In genomic region chr13:105336706-105337582, GRCh38 we compare ENCODE assay signal across 17 cellular contexts.
A peak's percentile ranks its signal among the peaks of the same experiment; 100 is the strongest.
DNase-seq lines count a peak whose midpoint lies in the region; ATAC-seq, FAIRE-seq and TF ChIP-seq lines count a peak whose summit lies in the region.
"Had no signal": no experiment of that assay in that cellular context is flagged by ENCODE, and none has a peak within 500 bp of the region (broad histone marks: within the 10 kb centered on the region; RNA-seq: fewer than 3 reads in every experiment).

No MANE protein-coding gene starts in this region.

- no peaks in the 10 kb centered on the region for H3K23me2 ChIP-seq in H1 (ENCODE audit: low read depth, low read length)

- H3K23ac ChIP-seq in H1 (ENCODE audit: insufficient read length), result no peak overlapping the region

- CTCF ChIA-PET in AG04449 (lab: Yijun Ruan, JAX), result no interaction called here
- CTCF ChIA-PET in H1 (lab: Charles Lee; ENCODE audit: partially characterized antibody), result interaction anchor here (0.8 to 1.0 kb wide), 2 partner anchors 9 to 60 kb away, joined by 3 read pairs; no protein-coding TSS in a partner anchor
- CTCF ChIA-PET in GM10248 (lab: Yijun Ruan, JAX), result interaction anchor here (1.1 to 5.2 kb wide), 2 partner anchors 7 to 12 kb away, joined by 3 to 21 read pairs; no protein-coding TSS in a partner anchor
- CTCF ChIA-PET in activated CD8-positive, alpha-beta T cell treated with anti-CD3 and anti-CD28 coated beads, Interleukin-2, amount 10 ng/mL, durations not matched to agents 7 days and 5 days (lab: Charles Lee), result no interaction called here

- H3K27ac Mint-ChIP-seq in activated CD8-positive, alpha-beta T cell treated with anti-CD3 and anti-CD28 coated beads, Interleukin-2, amount 10 ng/mL, durations not matched to agents 7 days and 5 days, result no peak overlapping the region
- H3K27ac Mint-ChIP-seq: activated CD8-positive, alpha-beta memory T cell treated with anti-CD3 and anti-CD28 coated beads, Interleukin-2, amount 10 ng/mL, durations not matched to agents 7 days and 5 days; stimulated activated naive CD8-positive, alpha-beta T cell treated with anti-CD3 and anti-CD28 coated beads, Interleukin-15, amount 100 ng/mL, for 72 hours had no signal

- H2BK15ac ChIP-seq in H1 (ENCODE audit: low read length), result no peak overlapping the region

- H3K4ac ChIP-seq in H1 (replicated peaks; ENCODE audit: insufficient read length, low read depth, low read length), result no peak overlapping the region

- TF ChIP-seq RAD21 in Ishikawa (IDR thresholded peaks at IDR 0.05; ENCODE audit: low read depth) (no peak), H1 (IDR thresholded peaks at IDR 0.05 in 1 of 2, conservative IDR thresholded peaks at IDR 0.05 in 1 of 2; ENCODE audit: low read depth in 2 of 2, low read length in 2 of 2) (no peak)

- H3K4me3 ChIP-seq in AG04449 (ENCODE audit: low read depth, low read length) (no peak overlapping the region), H1 (ENCODE audit: extremely low read depth in 1 of 4, insufficient read depth in 2 of 4, low read depth in 3 of 4, low read length in 4 of 4) (no peak overlapping the region), lower lobe of right lung (no peak overlapping the region)
- H3K4me3 ChIP-seq: adrenal gland, gastroesophageal sphincter, left ventricle myocardium inferior, ovary, upper lobe of right lung had no signal

- POLR2A ChIA-PET in AG04449 (lab: Yijun Ruan, JAX) (no interaction called here), H1 (lab: Charles Lee; ENCODE audit: partially characterized antibody) (no interaction called here), GM10248 (lab: Yijun Ruan, JAX) (no interaction called here)
- POLR2A ChIA-PET in activated CD8-positive, alpha-beta T cell treated with anti-CD3 and anti-CD28 coated beads, Interleukin-2, amount 10 ng/mL, durations not matched to agents 7 days and 5 days (lab: Charles Lee), result no interaction called here

- no peak overlapping the region for H2BK5ac ChIP-seq in H1 (ENCODE audit: low read depth, low read length)

- H3K56ac ChIP-seq in H1 (replicated peaks; ENCODE audit: insufficient read length, low read depth, low read length), result no peak overlapping the region

- no peaks in the 10 kb centered on the region for H3K9me3 Mint-ChIP-seq in activated CD8-positive, alpha-beta T cell treated with anti-CD3 and anti-CD28 coated beads, Interleukin-2, amount 10 ng/mL, durations not matched to agents 7 days and 5 days (ENCODE audit: insufficient read depth)
- H3K9me3 Mint-ChIP-seq: stimulated activated naive CD8-positive, alpha-beta T cell treated with anti-CD3 and anti-CD28 coated beads, Interleukin-15, amount 100 ng/mL, for 72 hours had no signal

- H3K36me3 ChIP-seq in H1 (ENCODE audit: control insufficient read depth in 2 of 4, insufficient read depth in 4 of 4, low read length in 3 of 4) (no peaks in the 10 kb centered on the region), lower lobe of right lung (no peaks in the 10 kb centered on the region)
- H3K36me3 ChIP-seq: adrenal gland, gastroesophageal sphincter, left ventricle myocardium inferior, ovary, upper lobe of right lung had no signal

- H4K8ac ChIP-seq in H1 (ENCODE audit: extremely low read depth, insufficient read depth, low read length), result no peak overlapping the region

- FAIRE-seq in H1 (lab: Jason Lieb, UNC), result no peak
- FAIRE-seq: RCC 7860 had no signal

- no peak overlapping the region for H2AK5ac ChIP-seq in H1 (ENCODE audit: low read depth, low read length)

- H3K14ac ChIP-seq in H1 (ENCODE audit: insufficient read length), result no peak overlapping the region

- H3K36me3 Mint-ChIP-seq in activated CD8-positive, alpha-beta T cell treated with anti-CD3 and anti-CD28 coated beads, Interleukin-2, amount 10 ng/mL, durations not matched to agents 7 days and 5 days (ENCODE audit: low read depth), result no peaks in the 10 kb centered on the region
- H3K36me3 Mint-ChIP-seq: activated CD8-positive, alpha-beta memory T cell treated with anti-CD3 and anti-CD28 coated beads, Interleukin-2, amount 10 ng/mL, durations not matched to agents 7 days and 5 days had no signal

- no peak overlapping the region for H2BK120ac ChIP-seq in H1 (replicated peaks; ENCODE audit: low read depth, low read length)

- ATAC-seq in lower lobe of right lung (no peak), GM19023 (IDR thresholded peaks at IDR 0.05; ENCODE audit: unreplicated experiment) (no peak)
- ATAC-seq in activated CD8-positive, alpha-beta T cell treated with anti-CD3 and anti-CD28 coated beads, Interleukin-2, amount 10 ng/mL, durations not matched to agents 7 days and 5 days, result no peak
- ATAC-seq: activated CD8-positive, alpha-beta memory T cell treated with anti-CD3 and anti-CD28 coated beads, Interleukin-2, amount 10 ng/mL, durations not matched to agents 7 days and 5 days; gastroesophageal sphincter; stimulated activated naive CD8-positive, alpha-beta T cell treated with anti-CD3 and anti-CD28 coated beads, Interleukin-15, amount 100 ng/mL, for 72 hours; upper lobe of right lung had no signal

- intact Hi-C loops in lower lobe of right lung (cut with DNase I), result no loop called here

- no peak overlapping the region for H3K27ac ChIP-seq in H1 (ENCODE audit: low read depth, low read length)
- no peak overlapping the region for H3K27ac ChIP-seq in lower lobe of right lung
- H3K27ac ChIP-seq: adrenal gland, gastroesophageal sphincter, left ventricle myocardium inferior, ovary, upper lobe of right lung had no signal

- no peaks in the 10 kb centered on the region for H3K27me3 Mint-ChIP-seq in activated CD8-positive, alpha-beta T cell treated with anti-CD3 and anti-CD28 coated beads, Interleukin-2, amount 10 ng/mL, durations not matched to agents 7 days and 5 days (ENCODE audit: low read depth)
- H3K27me3 Mint-ChIP-seq: activated CD8-positive, alpha-beta memory T cell treated with anti-CD3 and anti-CD28 coated beads, Interleukin-2, amount 10 ng/mL, durations not matched to agents 7 days and 5 days; stimulated activated naive CD8-positive, alpha-beta T cell treated with anti-CD3 and anti-CD28 coated beads, Interleukin-15, amount 100 ng/mL, for 72 hours had no signal

- no peaks in the 10 kb centered on the region for H3K79me2 ChIP-seq in H1 (ENCODE audit: control insufficient read depth in 1 of 2, insufficient read depth in 2 of 2, low read length in 2 of 2)

- no peak overlapping the region for H2BK20ac ChIP-seq in H1 (ENCODE audit: low read length)

- no peaks in the 10 kb centered on the region for H3K79me1 ChIP-seq in H1 (ENCODE audit: low read depth, low read length)

- no peak overlapping the region for H3K4me3 Mint-ChIP-seq in activated CD8-positive, alpha-beta T cell treated with anti-CD3 and anti-CD28 coated beads, Interleukin-2, amount 10 ng/mL, durations not matched to agents 7 days and 5 days
- H3K4me3 Mint-ChIP-seq: activated CD8-positive, alpha-beta memory T cell treated with anti-CD3 and anti-CD28 coated beads, Interleukin-2, amount 10 ng/mL, durations not matched to agents 7 days and 5 days; stimulated activated naive CD8-positive, alpha-beta T cell treated with anti-CD3 and anti-CD28 coated beads, Interleukin-15, amount 100 ng/mL, for 72 hours had no signal

- H4K20me1 ChIP-seq in H1 (replicated peaks in 1 of 2; ENCODE audit: control insufficient read depth in 1 of 2, insufficient read depth in 2 of 2, low read length in 2 of 2), result no peaks in the 10 kb centered on the region

- DNase-seq in AG04449 (ENCODE audit: low read depth, low spot score) (peak; percentile 49), H1 (ENCODE audit: low read depth in 1 of 2, low spot score in 2 of 2) (no peak), lower lobe of right lung (peak; percentile 45), NCI-H510A treated with DMSO at 0.1 percent for 48 hours (lab: John Stamatoyannopoulos, UW) (no peak), GM10248 (ENCODE audit: extremely low spot score) (no peak)
- no peak for DNase-seq in activated CD8-positive, alpha-beta T cell treated with anti-CD3 and anti-CD28 coated beads, Interleukin-2, amount 10 ng/mL, durations not matched to agents 7 days and 5 days
- DNase-seq: activated CD8-positive, alpha-beta memory T cell treated with anti-CD3 and anti-CD28 coated beads, Interleukin-2, amount 10 ng/mL, durations not matched to agents 7 days and 5 days; left ventricle myocardium inferior; NCI-H1417 treated with DMSO at 0.1 percent for 48 hours; ovary; stimulated activated naive CD8-positive, alpha-beta T cell treated with anti-CD3 and anti-CD28 coated beads, Interleukin-15, amount 100 ng/mL, for 72 hours; upper lobe of right lung had no signal

- H3K9me3 ChIP-seq in H1 (ENCODE audit: insufficient read depth in 2 of 2, low read depth in 1 of 2, low read length in 1 of 2) (no peaks in the 10 kb centered on the region), lower lobe of right lung (no peaks in the 10 kb centered on the region)
- H3K9me3 ChIP-seq: adrenal gland, gastroesophageal sphincter, left ventricle myocardium inferior, ovary, upper lobe of right lung had no signal

- no peak overlapping the region; the same call in 1 of the 2 replicates for H2BK12ac ChIP-seq in H1 (ENCODE audit: low read depth, low read length)

- no peak overlapping the region for H3K18ac ChIP-seq in H1 (ENCODE audit: extremely low read depth, low read length)

- WGBS in H1 (ENCODE audit: extremely low coverage in 1 of 2, insufficient coverage in 1 of 2, insufficient read length in 1 of 2, insufficient replicate concordance in 2 of 2, low coverage in 1 of 2, low lambda C conversion rate in 2 of 2, missing lambda C conversion rate in 1 of 2), 2 experiments, result 77% methylated on average over 7 of the region's 7 CpGs; no CpG with 5 or more reads in 1 of the 2 experiments

- peaks cover 0 to 1% (median 0%) of the 10 kb centered on the region in 4 experiments; a peak in 1 of 7 replicates for H3K27me3 ChIP-seq in H1 (replicated peaks in 1 of 4; ENCODE audit: control insufficient read depth in 3 of 4, extremely low read depth in 1 of 4, insufficient read depth in 3 of 4, low read length in 3 of 4)
- no peaks in the 10 kb centered on the region for H3K27me3 ChIP-seq in lower lobe of right lung (ENCODE audit: low read depth)
- H3K27me3 ChIP-seq: adrenal gland, gastroesophageal sphincter, ovary, upper lobe of right lung had no signal

- TF ChIP-seq EP300 in Ishikawa (IDR thresholded peaks at IDR 0.05; ENCODE audit: borderline replicate concordance) (no peak), H1 (IDR thresholded peaks at IDR 0.05; ENCODE audit: borderline replicate concordance in 1 of 2, low read depth in 2 of 2, low read length in 2 of 2) (no peak)

- TF ChIP-seq POLR2A in H1 (IDR thresholded peaks at IDR 0.05; ENCODE audit: control extremely low read depth in 1 of 2, low read depth in 2 of 2, low read length in 2 of 2), result no peak

- H3K4me1 ChIP-seq in H1 (replicated peaks in 1 of 4; ENCODE audit: control insufficient read depth in 3 of 4, insufficient read depth in 4 of 4, low read length in 3 of 4), result peaks cover 0 to 4% (median 2%) of the 10 kb centered on the region in 4 experiments; a peak in 1 of 7 replicates
- no peaks in the 10 kb centered on the region for H3K4me1 ChIP-seq in lower lobe of right lung
- H3K4me1 ChIP-seq: adrenal gland, upper lobe of right lung had no signal

- H4K5ac ChIP-seq in H1 (ENCODE audit: insufficient read length, low read depth, low read length), result no peak overlapping the region

- no peak overlapping the region for H3K9ac ChIP-seq in H1 (replicated peaks in 1 of 4; ENCODE audit: extremely low read depth in 1 of 4, low read depth in 3 of 4, low read length in 3 of 4)

- H3K4me2 ChIP-seq in H1 (ENCODE audit: insufficient read depth in 1 of 2, low read depth in 2 of 2, low read length in 2 of 2), result no peak overlapping the region

- peaks cover 2% of the 10 kb centered on the region for H3K4me1 Mint-ChIP-seq in activated CD8-positive, alpha-beta T cell treated with anti-CD3 and anti-CD28 coated beads, Interleukin-2, amount 10 ng/mL, durations not matched to agents 7 days and 5 days (ENCODE audit: low read depth)
- H3K4me1 Mint-ChIP-seq: activated CD8-positive, alpha-beta memory T cell treated with anti-CD3 and anti-CD28 coated beads, Interleukin-2, amount 10 ng/mL, durations not matched to agents 7 days and 5 days had no signal

- H2AFZ ChIP-seq in H1 (ENCODE audit: low read length), result peak overlapping the region; percentile 1; the same call in 1 of the 2 replicates

- TF ChIP-seq CTCF in AG04449 (IDR thresholded peaks at IDR 0.05; ENCODE audit: insufficient read depth, low read length, missing control alignments) (no peak), H1 (IDR thresholded peaks at IDR 0.05; ENCODE audit: control extremely low read depth in 1 of 3, insufficient read depth in 1 of 3, low read depth in 1 of 3, low read length in 3 of 3) (no peak), lower lobe of right lung (IDR thresholded peaks at IDR 0.05) (no peak), GM10248 (IDR thresholded peaks at IDR 0.05; ENCODE audit: control extremely low read depth, extremely low read depth, low read depth, missing control alignments) (no peak)

- H4K91ac ChIP-seq in H1 (replicated peaks; ENCODE audit: insufficient read length, low read length), result no peak overlapping the region

Comparison
In these comparisons a context has a peak if more than half of its experiments do, and no peak if none do; other contexts are left out.
1. DNase-seq: peak in AG04449 (single experiment) and lower lobe of right lung (single experiment); none in H1 (0 of 2), NCI-H510A treated with DMSO at 0.1 percent for 48 hours (single experiment), GM10248 (single experiment) and activated CD8-positive, alpha-beta T cell treated with anti-CD3 and anti-CD28 coated beads, Interleukin-2, amount 10 ng/mL, durations not matched to agents 7 days and 5 days (single experiment).
2. CTCF ChIA-PET loops: an anchor here in H1 (0.8 to 1.0 kb wide) and GM10248 (1.1 to 5.2 kb wide); none called in AG04449 and activated CD8-positive, alpha-beta T cell treated with anti-CD3 and anti-CD28 coated beads, Interleukin-2, amount 10 ng/mL, durations not matched to agents 7 days and 5 days.